Comparison of ENCODE assay signal across 1 cellular context in the genomic region with DNA sequence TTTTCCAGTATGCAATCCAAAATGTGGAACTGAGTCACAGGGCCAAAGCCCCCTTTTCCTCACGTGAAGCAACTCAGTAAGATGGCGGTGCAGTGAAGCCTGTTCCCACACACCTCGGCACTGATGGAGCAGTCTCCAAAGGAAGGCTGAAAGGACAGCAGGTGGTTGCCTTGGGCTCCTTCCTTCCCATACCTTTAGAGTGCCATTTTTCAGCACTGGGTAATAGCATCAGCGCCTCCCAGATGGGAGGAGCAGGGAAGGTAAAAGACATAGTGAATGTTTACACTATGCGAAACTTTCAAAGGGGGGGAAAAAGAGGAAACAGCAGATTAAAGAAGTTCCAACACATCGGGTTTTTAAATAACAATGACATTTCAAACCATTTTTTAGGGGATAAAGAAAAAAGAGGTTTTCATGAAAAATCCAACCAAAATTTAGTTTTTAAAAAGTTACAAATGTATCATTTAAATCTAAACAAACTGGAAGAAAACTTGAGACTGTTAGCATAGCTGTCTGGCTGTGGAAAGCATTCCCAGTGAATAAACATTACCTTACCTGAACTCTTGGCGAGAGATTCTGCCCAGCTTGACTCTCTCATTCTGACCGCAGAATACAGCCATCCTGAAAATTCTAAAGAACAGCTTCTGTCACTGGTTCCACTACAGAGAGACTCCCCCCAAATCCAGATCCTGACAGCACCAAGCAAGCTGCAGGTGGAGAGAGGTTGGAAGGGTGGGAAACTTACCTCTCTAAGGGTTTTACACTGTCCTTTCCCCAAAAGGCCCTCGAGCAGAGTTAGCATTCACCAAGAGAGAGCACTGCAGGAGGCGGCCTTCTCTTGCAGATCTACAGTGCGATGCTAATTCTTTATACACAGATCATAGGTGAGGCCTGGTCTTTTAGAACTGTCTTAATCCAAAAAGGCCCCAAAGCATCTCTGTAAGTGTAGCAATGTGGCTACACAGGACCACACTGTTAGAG.
TF ChIP-seq lines count a peak whose summit lies in the region.

No MANE protein-coding gene starts in this region.

TF ChIP-seq in HepG2, 621 proteins besides CTCF, POLR2A, EP300 and RAD21:
- peak; percentile 38; the same call in 1 of the 2 replicates for TF ChIP-seq NCOR1 (IDR thresholded peaks at IDR 0.05; ENCODE audit: borderline replicate concordance, low read length)
- peak; percentile 50; the same call in 1 of the 2 replicates for TF ChIP-seq SP5 (CRISPR knock-in tag; IDR thresholded peaks at IDR 0.05; ENCODE audit: borderline replicate concordance, low read depth)
- TF ChIP-seq ASH2L (IDR thresholded peaks at IDR 0.05; ENCODE audit: insufficient read length, low read depth, low read length): peak; percentile 29
- TF ChIP-seq, protein P1, sequence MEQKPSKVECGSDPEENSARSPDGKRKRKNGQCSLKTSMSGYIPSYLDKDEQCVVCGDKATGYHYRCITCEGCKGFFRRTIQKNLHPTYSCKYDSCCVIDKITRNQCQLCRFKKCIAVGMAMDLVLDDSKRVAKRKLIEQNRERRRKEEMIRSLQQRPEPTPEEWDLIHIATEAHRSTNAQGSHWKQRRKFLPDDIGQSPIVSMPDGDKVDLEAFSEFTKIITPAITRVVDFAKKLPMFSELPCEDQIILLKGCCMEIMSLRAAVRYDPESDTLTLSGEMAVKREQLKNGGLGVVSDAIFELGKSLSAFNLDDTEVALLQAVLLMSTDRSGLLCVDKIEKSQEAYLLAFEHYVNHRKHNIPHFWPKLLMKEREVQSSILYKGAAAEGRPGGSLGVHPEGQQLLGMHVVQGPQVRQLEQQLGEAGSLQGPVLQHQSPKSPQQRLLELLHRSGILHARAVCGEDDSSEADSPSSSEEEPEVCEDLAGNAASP (CRISPR knock-in tag; IDR thresholded peaks at IDR 0.05; ENCODE audit: borderline replicate concordance): peak; percentile 93
- TF ChIP-seq RXRB (CRISPR knock-in tag; IDR thresholded peaks at IDR 0.05; ENCODE audit: borderline replicate concordance): peak; percentile 79
- TF ChIP-seq SPEN (CRISPR knock-in tag; IDR thresholded peaks at IDR 0.05; ENCODE audit: low read depth): no peak
- TF ChIP-seq, protein P2, sequence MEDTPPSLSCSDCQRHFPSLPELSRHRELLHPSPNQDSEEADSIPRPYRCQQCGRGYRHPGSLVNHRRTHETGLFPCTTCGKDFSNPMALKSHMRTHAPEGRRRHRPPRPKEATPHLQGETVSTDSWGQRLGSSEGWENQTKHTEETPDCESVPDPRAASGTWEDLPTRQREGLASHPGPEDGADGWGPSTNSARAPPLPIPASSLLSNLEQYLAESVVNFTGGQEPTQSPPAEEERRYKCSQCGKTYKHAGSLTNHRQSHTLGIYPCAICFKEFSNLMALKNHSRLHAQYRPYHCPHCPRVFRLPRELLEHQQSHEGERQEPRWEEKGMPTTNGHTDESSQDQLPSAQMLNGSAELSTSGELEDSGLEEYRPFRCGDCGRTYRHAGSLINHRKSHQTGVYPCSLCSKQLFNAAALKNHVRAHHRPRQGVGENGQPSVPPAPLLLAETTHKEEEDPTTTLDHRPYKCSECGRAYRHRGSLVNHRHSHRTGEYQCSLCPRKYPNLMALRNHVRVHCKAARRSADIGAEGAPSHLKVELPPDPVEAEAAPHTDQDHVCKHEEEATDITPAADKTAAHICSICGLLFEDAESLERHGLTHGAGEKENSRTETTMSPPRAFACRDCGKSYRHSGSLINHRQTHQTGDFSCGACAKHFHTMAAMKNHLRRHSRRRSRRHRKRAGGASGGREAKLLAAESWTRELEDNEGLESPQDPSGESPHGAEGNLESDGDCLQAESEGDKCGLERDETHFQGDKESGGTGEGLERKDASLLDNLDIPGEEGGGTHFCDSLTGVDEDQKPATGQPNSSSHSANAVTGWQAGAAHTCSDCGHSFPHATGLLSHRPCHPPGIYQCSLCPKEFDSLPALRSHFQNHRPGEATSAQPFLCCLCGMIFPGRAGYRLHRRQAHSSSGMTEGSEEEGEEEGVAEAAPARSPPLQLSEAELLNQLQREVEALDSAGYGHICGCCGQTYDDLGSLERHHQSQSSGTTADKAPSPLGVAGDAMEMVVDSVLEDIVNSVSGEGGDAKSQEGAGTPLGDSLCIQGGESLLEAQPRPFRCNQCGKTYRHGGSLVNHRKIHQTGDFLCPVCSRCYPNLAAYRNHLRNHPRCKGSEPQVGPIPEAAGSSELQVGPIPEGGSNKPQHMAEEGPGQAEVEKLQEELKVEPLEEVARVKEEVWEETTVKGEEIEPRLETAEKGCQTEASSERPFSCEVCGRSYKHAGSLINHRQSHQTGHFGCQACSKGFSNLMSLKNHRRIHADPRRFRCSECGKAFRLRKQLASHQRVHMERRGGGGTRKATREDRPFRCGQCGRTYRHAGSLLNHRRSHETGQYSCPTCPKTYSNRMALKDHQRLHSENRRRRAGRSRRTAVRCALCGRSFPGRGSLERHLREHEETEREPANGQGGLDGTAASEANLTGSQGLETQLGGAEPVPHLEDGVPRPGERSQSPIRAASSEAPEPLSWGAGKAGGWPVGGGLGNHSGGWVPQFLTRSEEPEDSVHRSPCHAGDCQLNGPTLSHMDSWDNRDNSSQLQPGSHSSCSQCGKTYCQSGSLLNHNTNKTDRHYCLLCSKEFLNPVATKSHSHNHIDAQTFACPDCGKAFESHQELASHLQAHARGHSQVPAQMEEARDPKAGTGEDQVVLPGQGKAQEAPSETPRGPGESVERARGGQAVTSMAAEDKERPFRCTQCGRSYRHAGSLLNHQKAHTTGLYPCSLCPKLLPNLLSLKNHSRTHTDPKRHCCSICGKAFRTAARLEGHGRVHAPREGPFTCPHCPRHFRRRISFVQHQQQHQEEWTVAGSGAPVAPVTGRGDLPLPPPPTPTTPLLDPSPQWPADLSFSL (CRISPR knock-in tag; IDR thresholded peaks at IDR 0.05): no peak
- TF ChIP-seq NR2F2 (IDR thresholded peaks at IDR 0.05; ENCODE audit: borderline replicate concordance, low read depth): no peak
